26 cellular contexts compared by ENCODE assay signal in genomic region chr1:64266941-64267340, GRCh38.
"Had no signal": no experiment of that assay in that cellular context is flagged by ENCODE, and none has a peak within 500 bp of the region (broad histone marks: within the 10 kb centered on the region; RNA-seq: fewer than 3 reads in every experiment).

No MANE protein-coding gene starts in this region.

- H3K4me3 ChIP-seq: coronary artery, dorsolateral prefrontal cortex had no signal

- H3K27ac ChIP-seq: brain microvascular endothelial cell, coronary artery, dorsolateral prefrontal cortex, WERI-Rb-1 had no signal

- ATAC-seq: activated CD4-positive, CD25-positive, alpha-beta regulatory T cell treated with anti-CD3 and anti-CD28 coated beads, Interleukin-2, amount 50 U/mL, for 24 hours; activated CD8-positive, alpha-beta T cell treated with anti-CD3 and anti-CD28 coated beads for 36 hours; activated T-cell treated with anti-CD3 and anti-CD28 coated beads, Interleukin-2, amount 50 U/mL, for 4 hours; activated T-helper 17 cell treated with anti-CD3 and anti-CD28 coated beads, Interleukin-2, amount 50 U/mL, for 72 hours; esophagus mucosa; T-helper 17 cell had no signal

- H3K36me3 ChIP-seq: brain microvascular endothelial cell, WERI-Rb-1 had no signal

- H3K27me3 ChIP-seq: brain microvascular endothelial cell had no signal

- DNase-seq: activated B cell treated with CpG ODN at 0.5 μM for 24 hours; activated CD4-positive, alpha-beta T cell treated with anti-CD3 and anti-CD28 coated beads for 48 hours; activated CD4-positive, alpha-beta T cell treated with anti-CD3 and anti-CD28 coated beads, Interleukin-2, amount 50 U/mL, for 1 hour; activated CD4-positive, alpha-beta T cell treated with anti-CD3 and anti-CD28 coated beads, Interleukin-2, amount 50 U/mL, for 48 hours; activated CD8-positive, alpha-beta memory T cell treated with anti-CD3 and anti-CD28 coated beads for 24 hours; activated CD8-positive, alpha-beta T cell treated with anti-CD3 and anti-CD28 coated beads for 36 hours; activated effector memory CD4-positive, alpha-beta T cell treated with Interleukin-2 at 50 U/mL for 16 hours; activated gamma-delta T cell treated with Interleukin-2 at 50 U/mL for 16 hours; activated naive CD4-positive, alpha-beta T cell treated with anti-CD3 and anti-CD28 coated beads, Interleukin-2, amount 50 U/mL, for 16 hours; activated naive CD4-positive, alpha-beta T cell treated with Interleukin-2 at 50 U/mL for 16 hours; activated T-cell treated with anti-CD3 and anti-CD28 coated beads, Interleukin-2, amount 50 U/mL, for 4 hours; amniotic stem cell; anterior cingulate cortex; brain microvascular endothelial cell; dorsolateral prefrontal cortex; effector memory CD4-positive, alpha-beta T cell; endodermal cell; foreskin fibroblast; head of caudate nucleus; T-helper 17 cell; T1000; WERI-Rb-1 had no signal
